ENCODE assay signal across 8 cellular contexts in the genomic region with DNA sequence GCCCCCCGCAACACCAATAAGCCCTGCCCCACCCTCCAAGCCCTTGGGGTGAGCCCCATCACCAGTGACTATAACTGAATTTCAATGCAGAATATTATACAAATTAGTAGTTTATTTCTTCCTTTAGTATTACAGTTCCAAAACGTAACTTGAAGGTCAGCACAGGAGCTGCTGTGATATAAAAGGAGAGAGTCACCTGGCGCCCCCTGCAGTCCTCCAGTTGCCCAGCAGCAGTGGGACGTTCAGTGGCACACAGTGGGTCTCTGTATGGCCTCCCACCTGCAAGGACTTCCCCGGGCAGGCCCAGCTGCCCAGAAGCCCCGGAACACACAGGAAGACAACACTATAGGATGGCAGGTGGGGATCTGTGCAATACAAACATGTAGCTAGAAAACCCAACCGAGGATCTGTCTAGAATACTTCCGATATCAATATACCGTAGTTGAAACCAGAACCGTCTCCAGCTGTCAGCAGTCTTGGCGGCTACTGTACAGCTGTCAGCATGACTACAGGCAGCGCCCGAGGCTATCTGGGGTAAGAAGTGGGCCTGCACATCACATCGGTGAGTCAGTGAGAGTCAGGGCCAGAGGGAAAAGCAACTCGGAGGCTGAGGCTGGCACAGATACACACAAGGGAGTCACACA.
DNase-seq lines count a peak whose midpoint lies in the region; TF ChIP-seq lines count a peak whose summit lies in the region.
"Not testable (repeated sequence)": the region's sequence is repeated elsewhere in the genome, so short reads cannot be mapped to it uniquely, and the experiment has no call there.

No MANE protein-coding gene starts in this region.

- DNase-seq in COLO668 (lab: John Stamatoyannopoulos, UW; ENCODE audit: unreplicated experiment) (peak; percentile 97), H4 (ENCODE audit: low spot score) (peak; percentile 61), NCI-H446 (lab: John Stamatoyannopoulos, UW) (peak; percentile 1 to 45), dermis blood vessel endothelial cell (peak; percentile 61), cardiac muscle cell (ENCODE audit: low read depth in 1 of 2, low spot score in 1 of 2) (peak in 1 of 2 donors; percentile 73), non-pigmented ciliary epithelial cell (ENCODE audit: low read depth) (peak; percentile 40)
- not testable (repeated sequence) for DNase-seq in WERI-Rb-1

- peaks cover 39% of the 10 kb centered on the region for H3K4me1 ChIP-seq in cardiac muscle cell (ENCODE audit: low read depth)

- H3K27me3 ChIP-seq in WERI-Rb-1 (ENCODE audit: insufficient read depth, low read depth, severe bottlenecking); cardiac muscle cell: not testable (repeated sequence)

- not testable (repeated sequence) for H3K9me3 ChIP-seq in WERI-Rb-1 (ENCODE audit: severe bottlenecking); cardiac muscle cell (ENCODE audit: low read depth)

- not testable (repeated sequence) for H3K36me3 ChIP-seq in WERI-Rb-1, cardiac muscle cell

- not testable (repeated sequence) for H3K27ac ChIP-seq in WERI-Rb-1, cardiac muscle cell
- H3K27ac ChIP-seq in temporal lobe (ENCODE audit: low read depth, low read length) = peak overlapping the region; percentile 80

- TF ChIP-seq CTCF in WERI-Rb-1 (IDR thresholded peaks at IDR 0.05; ENCODE audit: low read depth, low read length) (peak; percentile 37), cardiac muscle cell (IDR thresholded peaks at IDR 0.05; ENCODE audit: low read depth, low read length) (peak; percentile 35)

- H3K4me3 ChIP-seq in WERI-Rb-1 (ENCODE audit: low read depth, low read length); cardiac muscle cell: not testable (repeated sequence)
